In genomic region chr11:66725646-66726045, GRCh38 we compare ENCODE assay signal across 20 cellular contexts. TPM values are rescaled to one million over a fixed set of nuclear protein-coding genes. Genes with fewer than 3 reads are reported as not detected.
A peak's percentile ranks its signal among the peaks of the same experiment; 100 is the strongest.
DNase-seq lines count a peak whose midpoint lies in the region; ATAC-seq and TF ChIP-seq lines count a peak whose summit lies in the region.
"Had no signal": no experiment of that assay in that cellular context is flagged by ENCODE, and none has a peak within 500 bp of the region (broad histone marks: within the 10 kb centered on the region; RNA-seq: fewer than 3 reads in every experiment).

No MANE protein-coding gene starts in this region.

- intact Hi-C loops in activated T-helper 2 cell treated with anti-CD3 and anti-CD28 coated beads, Interferon-gamma antibody, Interleukin-2, Interleukin-4, amounts not matched to agents 10 μg/mL and 5 μg/mL and 100 μg/mL, durations not matched to agents 14 hours and 24 hours and 36 hours (cut with micrococcal nuclease), result no loop called here
- intact Hi-C loops in naive thymus-derived CD4-positive, alpha-beta T cell (cut with micrococcal nuclease), result no loop called here

- H3K4me3 ChIP-seq in HUES6 (ENCODE audit: low read depth, low read length) (peak overlapping the region; percentile 13; the same call in 1 of the 2 replicates), choroid plexus epithelial cell (ENCODE audit: low read depth, low read length) (no peak overlapping the region)
- H3K4me3 ChIP-seq in naive thymus-derived CD4-positive, alpha-beta T cell (ENCODE audit: low read length), result no peak overlapping the region
- H3K4me3 ChIP-seq: MG63, Peyer's patch, suprapubic skin had no signal

- DNase-seq in Daoy (ENCODE audit: low read depth) (peak; percentile 79), choroid plexus epithelial cell (ENCODE audit: low read depth) (peak; percentile 21), nephron progenitor cell (peak; percentile 45), ACHN (no peak), NCI-H345 treated with DMSO at 0.1 percent for 48 hours (lab: John Stamatoyannopoulos, UW; ENCODE audit: unreplicated experiment) (no peak)
- no peak for DNase-seq in activated T-helper 2 cell treated with anti-CD3 and anti-CD28 coated beads, Interferon-gamma antibody, Interleukin-2, Interleukin-4, amounts not matched to agents 10 μg/mL and 5 μg/mL and 100 μg/mL, durations not matched to agents 14 hours and 24 hours and 36 hours (ENCODE audit: low spot score)
- no peak for DNase-seq in naive thymus-derived CD4-positive, alpha-beta T cell
- DNase-seq: activated CD4-positive, alpha-beta memory T cell treated with anti-CD3 and anti-CD28 coated beads, Interleukin-2, amount 10 ng/mL, durations not matched to agents 7 days and 5 days; activated T-cell treated with anti-CD3 and anti-CD28 coated beads, Interleukin-2, amount 50 U/mL, for 72 hours; Calu3; GOT3; MG63; NCI-H187 treated with DMSO at 0.1 percent for 48 hours; NCI-H748 treated with DMSO at 0.1 percent for 48 hours; Peyer's patch; stimulated activated CD4-positive, alpha-beta T cell treated with anti-CD3 and anti-CD28 coated beads, Interleukin-4, amount 100 ng/mL, for 1 hour; stimulated activated CD8-positive, alpha-beta memory T cell treated with anti-CD3 and anti-CD28 coated beads, Interleukin-4, amount 100 ng/mL, for 48 hours had no signal

- no peak overlapping the region for H3K9ac ChIP-seq in HUES6 (ENCODE audit: low read length)

- peaks cover 5% of the 10 kb centered on the region for H3K36me3 Mint-ChIP-seq in nephron progenitor cell (ENCODE audit: low read depth)
- H3K36me3 Mint-ChIP-seq in activated T-helper 2 cell treated with anti-CD3 and anti-CD28 coated beads, Interferon-gamma antibody, Interleukin-2, Interleukin-4, amounts not matched to agents 10 μg/mL and 5 μg/mL and 100 μg/mL, durations not matched to agents 14 hours and 24 hours and 36 hours (ENCODE audit: low read depth), result peaks cover 4% of the 10 kb centered on the region
- peaks cover 0 to 7% (median 4%) of the 10 kb centered on the region in 5 donors for H3K36me3 Mint-ChIP-seq in naive thymus-derived CD4-positive, alpha-beta T cell

- peaks cover 6% of the 10 kb centered on the region for H3K27me3 Mint-ChIP-seq in nephron progenitor cell (ENCODE audit: low read depth, poor library complexity)
- H3K27me3 Mint-ChIP-seq in activated T-helper 2 cell treated with anti-CD3 and anti-CD28 coated beads, Interferon-gamma antibody, Interleukin-2, Interleukin-4, amounts not matched to agents 10 μg/mL and 5 μg/mL and 100 μg/mL, durations not matched to agents 14 hours and 24 hours and 36 hours (ENCODE audit: low read depth), result peaks cover 49% of the 10 kb centered on the region
- H3K27me3 Mint-ChIP-seq in naive thymus-derived CD4-positive, alpha-beta T cell, result peaks cover 36 to 55% (median 48%) of the 10 kb centered on the region in 5 donors

- H3K27ac ChIP-seq in HUES6 (ENCODE audit: low read depth, low read length), result no peak overlapping the region
- no peak overlapping the region for H3K27ac ChIP-seq in naive thymus-derived CD4-positive, alpha-beta T cell (ENCODE audit: low read depth, low read length)
- H3K27ac ChIP-seq: Peyer's patch, suprapubic skin had no signal

- H3K27ac Mint-ChIP-seq in nephron progenitor cell, result no peak overlapping the region
- no peak overlapping the region for H3K27ac Mint-ChIP-seq in activated T-helper 2 cell treated with anti-CD3 and anti-CD28 coated beads, Interferon-gamma antibody, Interleukin-2, Interleukin-4, amounts not matched to agents 10 μg/mL and 5 μg/mL and 100 μg/mL, durations not matched to agents 14 hours and 24 hours and 36 hours
- H3K27ac Mint-ChIP-seq in naive thymus-derived CD4-positive, alpha-beta T cell, result no peak overlapping the region
- H3K27ac Mint-ChIP-seq: activated CD4-positive, alpha-beta memory T cell treated with anti-CD3 and anti-CD28 coated beads, Interleukin-2, amount 10 ng/mL, durations not matched to agents 7 days and 5 days; activated T-cell treated with anti-CD3 and anti-CD28 coated beads, Interleukin-2, amount 50 U/mL, for 72 hours; memory B cell had no signal

- no peaks in the 10 kb centered on the region for H3K9me3 Mint-ChIP-seq in nephron progenitor cell
- H3K9me3 Mint-ChIP-seq in activated T-helper 2 cell treated with anti-CD3 and anti-CD28 coated beads, Interferon-gamma antibody, Interleukin-2, Interleukin-4, amounts not matched to agents 10 μg/mL and 5 μg/mL and 100 μg/mL, durations not matched to agents 14 hours and 24 hours and 36 hours, result no peaks in the 10 kb centered on the region
- peaks cover 0 to 3% (median 0%) of the 10 kb centered on the region in 11 donors for H3K9me3 Mint-ChIP-seq in naive thymus-derived CD4-positive, alpha-beta T cell
- H3K9me3 Mint-ChIP-seq: activated CD4-positive, alpha-beta memory T cell treated with anti-CD3 and anti-CD28 coated beads, Interleukin-2, amount 10 ng/mL, durations not matched to agents 7 days and 5 days; activated T-cell treated with anti-CD3 and anti-CD28 coated beads, Interleukin-2, amount 50 U/mL, for 72 hours; memory B cell had no signal

- peaks cover 67% of the 10 kb centered on the region for H3K4me1 Mint-ChIP-seq in nephron progenitor cell
- peaks cover 6% of the 10 kb centered on the region for H3K4me1 Mint-ChIP-seq in activated T-helper 2 cell treated with anti-CD3 and anti-CD28 coated beads, Interferon-gamma antibody, Interleukin-2, Interleukin-4, amounts not matched to agents 10 μg/mL and 5 μg/mL and 100 μg/mL, durations not matched to agents 14 hours and 24 hours and 36 hours (ENCODE audit: low read depth)
- H3K4me1 Mint-ChIP-seq in naive thymus-derived CD4-positive, alpha-beta T cell, result peaks cover 7 to 21% (median 18%) of the 10 kb centered on the region in 7 donors

- POLR2A ChIA-PET in naive thymus-derived CD4-positive, alpha-beta T cell (lab: Charles Lee), result no interaction called here

- no peak for ATAC-seq in naive thymus-derived CD4-positive, alpha-beta T cell
- ATAC-seq: activated T-cell treated with anti-CD3 and anti-CD28 coated beads, Interleukin-2, amount 50 U/mL, for 72 hours had no signal

- H3K36me3 ChIP-seq in HUES6 (ENCODE audit: control insufficient read depth, insufficient read depth, low read length), result peaks cover 5% of the 10 kb centered on the region; the same call in 1 of the 2 replicates
- H3K36me3 ChIP-seq in naive thymus-derived CD4-positive, alpha-beta T cell (ENCODE audit: control insufficient read depth in 2 of 3, insufficient read depth in 3 of 3, low read length in 3 of 3), result no peaks in the 10 kb centered on the region
- H3K36me3 ChIP-seq: MG63, Peyer's patch, suprapubic skin had no signal

- in situ Hi-C loops in ACHN (cut with HindIII; ENCODE audit: low pct_ligation_motif_present, low pct_unique_long_range_greater_than_20kb, low sequenced_read_pairs), result no loop called here

- CTCF ChIA-PET in naive thymus-derived CD4-positive, alpha-beta T cell (lab: Charles Lee), result interaction anchor here (0.8 kb wide), 1 partner anchor 33 kb away, joined by 3 read pairs; no protein-coding TSS in a partner anchor

- H3K27me3 ChIP-seq in HUES6 (ENCODE audit: control insufficient read depth, insufficient read depth, low read length), result peaks cover 40% of the 10 kb centered on the region
- H3K27me3 ChIP-seq in naive thymus-derived CD4-positive, alpha-beta T cell (ENCODE audit: control insufficient read depth in 2 of 2, insufficient read depth in 2 of 2, low read length in 2 of 2), result peaks cover 4 to 24% of the 10 kb centered on the region in 2 donors
- H3K27me3 ChIP-seq: MG63 had no signal

- peaks cover 36% of the 10 kb centered on the region for H3K4me1 ChIP-seq in HUES6 (ENCODE audit: control insufficient read depth, insufficient read depth, low read length)
- H3K4me1 ChIP-seq in naive thymus-derived CD4-positive, alpha-beta T cell (ENCODE audit: control insufficient read depth in 2 of 2, insufficient read depth in 2 of 2, low read length in 2 of 2), result peaks cover 5 to 10% of the 10 kb centered on the region in 2 donors

- TF ChIP-seq CTCF in choroid plexus epithelial cell (conservative IDR thresholded peaks at IDR 0.05; ENCODE audit: low read depth, low read length) (no peak), nephron progenitor cell (IDR thresholded peaks at IDR 0.05) (no peak)

- peak overlapping the region; percentile 80 for H3K4me3 Mint-ChIP-seq in nephron progenitor cell
- H3K4me3 Mint-ChIP-seq in activated T-helper 2 cell treated with anti-CD3 and anti-CD28 coated beads, Interferon-gamma antibody, Interleukin-2, Interleukin-4, amounts not matched to agents 10 μg/mL and 5 μg/mL and 100 μg/mL, durations not matched to agents 14 hours and 24 hours and 36 hours (ENCODE audit: low read depth), result no peak overlapping the region
- H3K4me3 Mint-ChIP-seq in naive thymus-derived CD4-positive, alpha-beta T cell, result peak overlapping the region in 2 of 10 donors; percentile 0 to 25
- H3K4me3 Mint-ChIP-seq: activated CD4-positive, alpha-beta memory T cell treated with anti-CD3 and anti-CD28 coated beads, Interleukin-2, amount 10 ng/mL, durations not matched to agents 7 days and 5 days had no signal

- H3K9me3 ChIP-seq in HUES6 (ENCODE audit: control insufficient read depth, insufficient read depth, low read depth, low read length), result no peaks in the 10 kb centered on the region
- H3K9me3 ChIP-seq in naive thymus-derived CD4-positive, alpha-beta T cell (ENCODE audit: control insufficient read depth in 2 of 3, low read length in 3 of 3), result no peaks in the 10 kb centered on the region
- H3K9me3 ChIP-seq: MG63, Peyer's patch, suprapubic skin had no signal

RNA-seq across cellular contexts. Expression of gene SPTBN2, which starts 3.4 kb away (rescaled TPM):
- 28.5 and 37.1 TPM in 2 replicates for total RNA-seq in Daoy (2014; rRNA removed; shearing (Covaris generic))
- 0.73 and 0.99 TPM in 2 replicates for total RNA-seq in activated T-helper 2 cell treated with anti-CD3 and anti-CD28 coated beads, Interferon-gamma antibody, Interleukin-2, Interleukin-4, amounts not matched to agents 10 μg/mL and 5 μg/mL and 100 μg/mL, durations not matched to agents 14 hours and 24 hours and 36 hours
- under 1 TPM in 3 of 5 experiments, not detected in 2; 0.02 to 0.98 (median 0.03) TPM for total RNA-seq in naive thymus-derived CD4-positive, alpha-beta T cell
- under 1 TPM in 1 of 2 donors, not detected in 1; 0.22 TPM for polyA plus RNA-seq in naive thymus-derived CD4-positive, alpha-beta T cell

RNA-seq across cellular contexts. Expression of gene RBM4B, which starts 48.0 kb away (rescaled TPM):
- total RNA-seq in Daoy (2014; rRNA removed; shearing (Covaris generic)), result 12.7 and 12.9 TPM in 2 replicates
- 16.5 and 18.4 TPM in 2 replicates for total RNA-seq in activated T-helper 2 cell treated with anti-CD3 and anti-CD28 coated beads, Interferon-gamma antibody, Interleukin-2, Interleukin-4, amounts not matched to agents 10 μg/mL and 5 μg/mL and 100 μg/mL, durations not matched to agents 14 hours and 24 hours and 36 hours
- 10 to 100 TPM in 4 of 5 experiments, 1 to 10 TPM in 1; 9.8 to 27.2 (median 19.7) TPM for total RNA-seq in naive thymus-derived CD4-positive, alpha-beta T cell
- 10 to 100 TPM; 12.3 to 23.3 TPM for polyA plus RNA-seq in naive thymus-derived CD4-positive, alpha-beta T cell

Comparison
In these comparisons a context has a peak if more than half of its experiments do, and no peak if none do; other contexts are left out.
1. DNase-seq: peak in Daoy (single experiment), choroid plexus epithelial cell (single experiment) and nephron progenitor cell (single experiment); none in ACHN (single experiment), activated T-helper 2 cell treated with anti-CD3 and anti-CD28 coated beads, Interferon-gamma antibody, Interleukin-2, Interleukin-4, amounts not matched to agents 10 μg/mL and 5 μg/mL and 100 μg/mL, durations not matched to agents 14 hours and 24 hours and 36 hours (single experiment), naive thymus-derived CD4-positive, alpha-beta T cell (0 of 9) and NCI-H345 treated with DMSO at 0.1 percent for 48 hours (single experiment).
2. RNA of gene SPTBN2, which starts 3.4 kb away (total RNA-seq): 28.5 to 37.1 TPM in Daoy; 0.73 to 0.99 TPM in activated T-helper 2 cell treated with anti-CD3 and anti-CD28 coated beads, Interferon-gamma antibody, Interleukin-2, Interleukin-4, amounts not matched to agents 10 μg/mL and 5 μg/mL and 100 μg/mL, durations not matched to agents 14 hours and 24 hours and 36 hours and 0.02 to 0.98 TPM in naive thymus-derived CD4-positive, alpha-beta T cell; every median in the first group is over 10 times any median in the second.